ENCODE assay signal across 8 cellular contexts in the genomic region with DNA sequence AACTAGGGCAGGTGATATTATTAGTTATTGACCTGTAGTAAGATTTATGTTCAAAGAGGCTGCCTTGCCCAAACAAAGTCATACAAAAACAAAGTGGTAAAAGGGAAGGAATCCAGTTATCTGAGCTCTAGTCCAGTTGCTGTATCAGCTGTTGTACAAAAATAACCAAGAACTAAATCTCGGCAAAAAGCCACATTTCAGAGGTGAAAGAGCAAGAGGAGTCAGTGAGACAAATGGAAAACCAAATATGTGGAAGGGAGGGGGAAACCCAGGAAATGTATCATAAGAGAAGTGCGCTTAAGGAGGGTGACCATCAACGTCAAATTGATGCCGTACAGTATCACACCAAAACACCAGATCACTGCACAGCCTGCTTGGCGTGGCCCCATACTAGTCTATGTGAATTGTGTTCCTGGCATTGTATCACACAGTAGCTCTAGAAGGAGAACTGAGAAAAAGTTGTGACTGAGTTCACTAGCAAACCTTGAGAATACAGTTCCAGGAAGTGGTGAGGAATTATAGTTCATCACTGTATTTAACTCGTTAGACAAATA.
DNase-seq lines count a peak whose midpoint lies in the region; ATAC-seq lines count a peak whose summit lies in the region.

No MANE protein-coding gene starts in this region.

- no peaks in the 10 kb centered on the region for H3K27me3 Mint-ChIP-seq in central memory CD8-positive, alpha-beta T cell

- H3K4me1 Mint-ChIP-seq in central memory CD8-positive, alpha-beta T cell = peaks cover 50% of the 10 kb centered on the region
- peaks cover 42% of the 10 kb centered on the region for H3K4me1 Mint-ChIP-seq in stimulated activated effector memory CD8-positive, alpha-beta T cell treated with anti-CD3 and anti-CD28 coated beads, Interleukin-12 subunit alpha, Interleukin-12 subunit beta, amount 100 ng/mL, for 72 hours

- H3K4me3 Mint-ChIP-seq in central memory CD8-positive, alpha-beta T cell = peak overlapping the region; percentile 40
- peak overlapping the region; percentile 24 for H3K4me3 Mint-ChIP-seq in stimulated activated effector memory CD8-positive, alpha-beta T cell treated with anti-CD3 and anti-CD28 coated beads, Interleukin-12 subunit alpha, Interleukin-12 subunit beta, amount 100 ng/mL, for 72 hours

- H3K36me3 Mint-ChIP-seq in central memory CD8-positive, alpha-beta T cell (ENCODE audit: insufficient read depth) = peaks cover 17% of the 10 kb centered on the region
- peaks cover 42% of the 10 kb centered on the region for H3K36me3 Mint-ChIP-seq in stimulated activated effector memory CD8-positive, alpha-beta T cell treated with anti-CD3 and anti-CD28 coated beads, Interleukin-12 subunit alpha, Interleukin-12 subunit beta, amount 100 ng/mL, for 72 hours

- peak; percentile 70 for ATAC-seq in HG03280 (IDR thresholded peaks at IDR 0.05; ENCODE audit: unreplicated experiment)
- peak; percentile 37 for ATAC-seq in central memory CD8-positive, alpha-beta T cell (replicated peaks; ENCODE audit: extremely low read depth, poor library complexity, severe bottlenecking)
- ATAC-seq in stimulated activated effector memory CD8-positive, alpha-beta T cell treated with anti-CD3 and anti-CD28 coated beads, Interleukin-12 subunit alpha, Interleukin-12 subunit beta, amount 100 ng/mL, for 72 hours = peak; percentile 95

- H3K9me3 Mint-ChIP-seq in central memory CD8-positive, alpha-beta T cell = no peaks in the 10 kb centered on the region
- H3K9me3 Mint-ChIP-seq in stimulated activated effector memory CD8-positive, alpha-beta T cell treated with anti-CD3 and anti-CD28 coated beads, Interleukin-12 subunit alpha, Interleukin-12 subunit beta, amount 100 ng/mL, for 72 hours = no peaks in the 10 kb centered on the region

- peak overlapping the region; percentile 8 for H3K27ac Mint-ChIP-seq in central memory CD8-positive, alpha-beta T cell (ENCODE audit: low read depth)
- H3K27ac Mint-ChIP-seq in stimulated activated effector memory CD8-positive, alpha-beta T cell treated with anti-CD3 and anti-CD28 coated beads, Interleukin-12 subunit alpha, Interleukin-12 subunit beta, amount 100 ng/mL, for 72 hours = peak overlapping the region; percentile 50

- peak; percentile 23 for DNase-seq in stimulated activated CD4-positive, alpha-beta T cell treated with anti-CD3 and anti-CD28 coated beads, Interleukin-15, amount 100 ng/mL, for 24 hours
- DNase-seq in stimulated activated CD4-positive, alpha-beta T cell treated with anti-CD3 and anti-CD28 coated beads, Interleukin-4, amount 100 ng/mL, for 24 hours = no peak
- no peak for DNase-seq in central memory CD8-positive, alpha-beta T cell (ENCODE audit: low spot score in 2 of 2)
- peak; percentile 6 to 55 for DNase-seq in stimulated activated effector memory CD8-positive, alpha-beta T cell treated with anti-CD3 and anti-CD28 coated beads, Interleukin-12 subunit alpha, Interleukin-12 subunit beta, amount 100 ng/mL, for 72 hours (ENCODE audit: low spot score in 2 of 2)
- no peak for DNase-seq in COLO668 (lab: John Stamatoyannopoulos, UW; ENCODE audit: unreplicated experiment)
- DNase-seq in iPS-NIHi11 (ENCODE audit: low spot score) = no peak
- no peak for DNase-seq in ecto neural progenitor cell (ENCODE audit: low spot score)

Comparison
In these comparisons a context has a peak if more than half of its experiments do, and no peak if none do; other contexts are left out.
1. DNase-seq: peak in stimulated activated CD4-positive, alpha-beta T cell treated with anti-CD3 and anti-CD28 coated beads, Interleukin-15, amount 100 ng/mL, for 24 hours (single experiment) and stimulated activated effector memory CD8-positive, alpha-beta T cell treated with anti-CD3 and anti-CD28 coated beads, Interleukin-12 subunit alpha, Interleukin-12 subunit beta, amount 100 ng/mL, for 72 hours (2 of 2); none in stimulated activated CD4-positive, alpha-beta T cell treated with anti-CD3 and anti-CD28 coated beads, Interleukin-4, amount 100 ng/mL, for 24 hours (single experiment), central memory CD8-positive, alpha-beta T cell (0 of 2), COLO668 (single experiment), iPS-NIHi11 (single experiment) and ecto neural progenitor cell (single experiment).
2. ATAC-seq: peak in every context shown above with its lines; median percentile 95 in stimulated activated effector memory CD8-positive, alpha-beta T cell treated with anti-CD3 and anti-CD28 coated beads, Interleukin-12 subunit alpha, Interleukin-12 subunit beta, amount 100 ng/mL, for 72 hours; 70 in HG03280; 37 in central memory CD8-positive, alpha-beta T cell.